In the genomic region with DNA sequence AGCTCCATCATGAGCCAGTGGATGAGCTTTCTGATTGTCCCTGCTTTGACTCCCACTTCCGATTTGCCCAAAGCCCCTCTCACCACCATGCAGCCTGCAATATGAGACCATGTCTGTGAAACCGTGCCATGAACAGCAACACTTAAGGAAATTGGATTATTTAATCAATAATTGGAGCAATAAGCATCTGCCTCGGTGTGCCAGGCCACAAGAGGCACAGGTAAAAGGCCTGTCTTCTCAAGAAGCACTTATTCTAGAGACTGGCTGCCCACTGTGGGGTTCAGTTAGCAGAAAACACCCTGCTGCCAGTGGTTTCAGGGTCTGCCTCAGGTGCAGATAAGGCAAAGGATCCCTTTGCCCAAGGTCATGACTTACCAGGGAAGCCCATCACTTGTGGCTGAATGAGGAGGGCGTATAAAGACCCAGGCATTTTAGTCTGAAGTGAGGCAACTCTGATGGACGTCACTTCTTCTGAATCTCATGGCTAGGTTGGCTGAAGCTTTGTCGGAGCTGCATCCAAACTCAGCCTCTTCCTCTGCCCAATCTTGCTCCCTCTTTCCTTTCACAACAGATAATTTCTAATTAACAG, we compare ENCODE assay signal across 16 cellular contexts. TPM values are rescaled to one million over a fixed set of nuclear protein-coding genes. Genes with fewer than 3 reads are reported as not detected.
DNase-seq lines count a peak whose midpoint lies in the region; ATAC-seq and TF ChIP-seq lines count a peak whose summit lies in the region.
"Had no signal": no experiment of that assay in that cellular context is flagged by ENCODE, and none has a peak within 500 bp of the region (broad histone marks: within the 10 kb centered on the region; RNA-seq: fewer than 3 reads in every experiment).

No MANE protein-coding gene starts in this region.

- peaks cover 7% of the 10 kb centered on the region for H3K9me3 Mint-ChIP-seq in activated T-cell treated with anti-CD3 and anti-CD28 coated beads, Interleukin-2, amount 50 U/mL, for 24 hours
- H3K9me3 Mint-ChIP-seq in stimulated activated naive CD8-positive, alpha-beta T cell treated with anti-CD3 and anti-CD28 coated beads, Interleukin-15, amount 100 ng/mL, for 72 hours, result peaks cover 7 to 8% of the 10 kb centered on the region in 2 donors

- no peaks in the 10 kb centered on the region; the same call in 1 of the 2 replicates for H3K27me3 ChIP-seq in OCI-LY3 (ENCODE audit: low read depth, low read length)
- H3K27me3 ChIP-seq in colonic mucosa, result no peaks in the 10 kb centered on the region
- H3K27me3 ChIP-seq in MG63, result no peaks in the 10 kb centered on the region
- H3K27me3 ChIP-seq: heart right ventricle, tibial nerve had no signal

- H3K4me1 Mint-ChIP-seq in activated T-cell treated with anti-CD3 and anti-CD28 coated beads, Interleukin-2, amount 50 U/mL, for 24 hours (ENCODE audit: low read depth), result peaks cover 93% of the 10 kb centered on the region
- H3K4me1 Mint-ChIP-seq in stimulated activated naive CD8-positive, alpha-beta T cell treated with anti-CD3 and anti-CD28 coated beads, Interleukin-15, amount 100 ng/mL, for 72 hours, result peaks cover 98% of the 10 kb centered on the region

- H3K4me2 ChIP-seq in OCI-LY3 (ENCODE audit: low read length), result peak overlapping the region; percentile 38

- H3K27me3 Mint-ChIP-seq in activated T-cell treated with anti-CD3 and anti-CD28 coated beads, Interleukin-2, amount 50 U/mL, for 24 hours, result no peaks in the 10 kb centered on the region
- no peaks in the 10 kb centered on the region for H3K27me3 Mint-ChIP-seq in stimulated activated naive CD8-positive, alpha-beta T cell treated with anti-CD3 and anti-CD28 coated beads, Interleukin-15, amount 100 ng/mL, for 72 hours

- H3K27ac ChIP-seq in OCI-LY3 (ENCODE audit: low read length), result no peak overlapping the region
- H3K27ac ChIP-seq in colonic mucosa, result peak overlapping the region; percentile 12
- H3K27ac ChIP-seq: WERI-Rb-1 had no signal

- H2AFZ ChIP-seq in OCI-LY3 (ENCODE audit: low read depth, low read length), result no peak overlapping the region

- TF ChIP-seq CTCF in OCI-LY3 (IDR thresholded peaks at IDR 0.05; ENCODE audit: low read depth, low read length) (no peak), colonic mucosa (IDR thresholded peaks at IDR 0.05) (no peak)

- H3K9ac ChIP-seq in OCI-LY3 (ENCODE audit: low read length), result no peak overlapping the region
- H3K9ac ChIP-seq in colonic mucosa (ENCODE audit: low read depth in 2 of 2, low read length in 2 of 2), result no peak overlapping the region

- intact Hi-C loops in colonic mucosa (cut with DNase I), result loop anchor here (5.0 to 10.0 kb wide), 2 partner anchors 76 to 182 kb away; partner anchors contain the start of genes CEPT1 and DRAM2

- H3K4me3 ChIP-seq in OCI-LY3 (ENCODE audit: low read length) (no peak overlapping the region), colonic mucosa (no peak overlapping the region), MG63 (no peak overlapping the region)
- H3K4me3 ChIP-seq: heart right ventricle, skin epidermis, tibial nerve had no signal

- peaks cover 29% of the 10 kb centered on the region; the same call in 1 of the 2 replicates for H3K9me3 ChIP-seq in OCI-LY3 (ENCODE audit: insufficient read depth, low read length)
- H3K9me3 ChIP-seq in colonic mucosa, result no peaks in the 10 kb centered on the region
- no peaks in the 10 kb centered on the region for H3K9me3 ChIP-seq in MG63
- H3K9me3 ChIP-seq: heart right ventricle, tibial nerve had no signal

- no peaks in the 10 kb centered on the region for H3K36me3 ChIP-seq in OCI-LY3 (replicated peaks; ENCODE audit: low read depth, low read length)
- no peaks in the 10 kb centered on the region for H3K36me3 ChIP-seq in colonic mucosa
- H3K36me3 ChIP-seq in MG63, result no peaks in the 10 kb centered on the region
- H3K36me3 ChIP-seq: heart right ventricle, tibial nerve, WERI-Rb-1 had no signal

- peaks cover 67% of the 10 kb centered on the region for H3K4me1 ChIP-seq in OCI-LY3 (ENCODE audit: low read length)
- H3K4me1 ChIP-seq in colonic mucosa, result peaks cover 4% of the 10 kb centered on the region

- peak overlapping the region; percentile 92 for H3K27ac Mint-ChIP-seq in activated T-cell treated with anti-CD3 and anti-CD28 coated beads, Interleukin-2, amount 50 U/mL, for 24 hours
- peak overlapping the region; percentile 74 to 88 for H3K27ac Mint-ChIP-seq in stimulated activated naive CD8-positive, alpha-beta T cell treated with anti-CD3 and anti-CD28 coated beads, Interleukin-15, amount 100 ng/mL, for 72 hours

- H3K36me3 Mint-ChIP-seq in activated T-cell treated with anti-CD3 and anti-CD28 coated beads, Interleukin-2, amount 50 U/mL, for 24 hours (ENCODE audit: low read depth), result no peaks in the 10 kb centered on the region

- no peak for ATAC-seq in stimulated activated naive CD8-positive, alpha-beta T cell treated with anti-CD3 and anti-CD28 coated beads, Interleukin-15, amount 100 ng/mL, for 72 hours

- H3K79me2 ChIP-seq in OCI-LY3 (ENCODE audit: low read length), result no peaks in the 10 kb centered on the region

- DNase-seq in activated T-cell treated with anti-CD3 and anti-CD28 coated beads, Interleukin-2, amount 50 U/mL, for 24 hours, result no peak
- DNase-seq in activated T-cell treated with anti-CD3 and anti-CD28 coated beads, Interleukin-2, amount 50 U/mL, for 1 hour, result no peak
- DNase-seq in colonic mucosa (no peak), MG63 (no peak), HK-2 (ENCODE audit: unreplicated experiment) (no peak), amniotic stem cell (lab: John Stamatoyannopoulos, UW) (no peak)
- DNase-seq in stimulated activated naive CD8-positive, alpha-beta T cell treated with anti-CD3 and anti-CD28 coated beads, Interleukin-15, amount 100 ng/mL, for 72 hours, result no peak
- DNase-seq: DMS 273 treated with DMSO at 0.1 percent for 48 hours, heart right ventricle, NCI-H1417, NCI-H526, SHP77 treated with DMSO at 0.1 percent for 48 hours had no signal

- H4K20me1 ChIP-seq in OCI-LY3 (ENCODE audit: insufficient read depth, low read length), result no peaks in the 10 kb centered on the region

- H3K4me3 Mint-ChIP-seq in activated T-cell treated with anti-CD3 and anti-CD28 coated beads, Interleukin-2, amount 50 U/mL, for 24 hours, result peak overlapping the region; percentile 55
- H3K4me3 Mint-ChIP-seq in stimulated activated naive CD8-positive, alpha-beta T cell treated with anti-CD3 and anti-CD28 coated beads, Interleukin-15, amount 100 ng/mL, for 72 hours, result peak overlapping the region; percentile 61 to 68

RNA-seq across cellular contexts. Expression of gene CHI3L2, which starts 7.1 kb away (rescaled TPM):
- total RNA-seq in colonic mucosa, result under 1 TPM; 0.49 to 0.53 TPM
- total RNA-seq in MG63 (2014; rRNA removed; shearing (Covaris generic); ENCODE audit: low replicate concordance), result 1.6 and 3.2 TPM in 2 replicates

RNA-seq across cellular contexts. Expression of gene DENND2D, which starts 19.9 kb away (rescaled TPM):
- 10 to 100 TPM; 51.0 to 65.2 TPM for total RNA-seq in colonic mucosa
- total RNA-seq in MG63 (2014; rRNA removed; shearing (Covaris generic); ENCODE audit: low replicate concordance), result 2.6 and 4.7 TPM in 2 replicates
